In the genomic region with DNA sequence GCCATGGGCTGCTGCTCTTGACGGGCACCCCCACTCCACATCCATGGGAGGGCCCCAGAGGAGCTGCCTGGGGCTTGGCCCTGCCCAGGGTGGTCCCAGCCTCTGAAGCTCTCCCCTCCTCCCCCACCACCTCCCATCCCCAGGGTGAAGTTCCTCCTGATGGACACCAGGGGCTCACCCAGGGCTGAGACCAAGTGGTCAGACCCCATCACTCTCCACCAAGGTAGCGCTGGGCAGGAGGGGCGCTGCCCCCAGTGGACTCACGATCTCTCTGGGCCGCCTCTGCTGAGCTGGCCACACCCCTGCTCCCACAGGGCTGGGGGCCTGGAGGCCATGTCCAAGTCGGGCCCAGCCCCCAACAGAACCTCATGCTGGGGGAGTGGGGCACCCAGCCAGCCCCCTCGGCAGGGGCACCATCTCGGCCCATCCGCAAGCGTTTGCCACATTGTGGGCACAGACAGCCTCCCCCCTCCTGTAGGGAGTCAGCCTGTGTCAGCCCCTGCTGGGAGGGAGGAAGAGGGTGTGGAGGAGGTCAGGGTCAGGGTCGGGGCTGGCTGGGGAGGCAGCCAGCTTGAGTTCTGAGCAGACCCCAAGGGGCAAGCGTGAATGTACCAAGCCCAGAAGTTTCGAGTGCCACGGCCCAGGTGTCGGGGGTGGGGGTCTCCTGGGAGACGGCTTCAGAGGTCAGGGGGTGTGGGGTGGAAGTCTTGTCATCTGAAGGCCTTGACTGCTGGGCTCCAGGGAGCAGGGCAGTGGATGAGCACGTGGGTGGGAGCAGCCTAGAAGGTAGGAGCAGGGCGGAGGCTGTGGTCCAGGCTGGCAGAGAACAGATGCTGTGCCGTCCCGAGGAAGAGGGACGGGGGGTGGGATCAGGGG, we compare ENCODE assay signal across 11 cellular contexts. TPM values are rescaled to one million over a fixed set of nuclear protein-coding genes. Genes with fewer than 3 reads are reported as not detected.
DNase-seq lines count a peak whose midpoint lies in the region; ATAC-seq and TF ChIP-seq lines count a peak whose summit lies in the region.
"Had no signal": no experiment of that assay in that cellular context is flagged by ENCODE, and none has a peak within 500 bp of the region (broad histone marks: within the 10 kb centered on the region; RNA-seq: fewer than 3 reads in every experiment).

No MANE protein-coding gene starts in this region.

- DNase-seq in heart left ventricle (peak in 1 of 5 donors; percentile 29), Right ventricle myocardium superior (no peak), PC-9 (peak in 1 of 2 experiments; percentile 34), glutamatergic neuron (peak; percentile 64), SHP77 (lab: John Stamatoyannopoulos, UW) (no peak), UCSD-AML1 (lab: John Stamatoyannopoulos, UW; ENCODE audit: unreplicated experiment) (no peak)
- DNase-seq: activated CD8-positive, alpha-beta T cell treated with anti-CD3 and anti-CD28 coated beads, Interleukin-2, amount 10 ng/mL, durations not matched to agents 7 days and 5 days; NCI-H187 treated with DMSO at 0.1 percent for 48 hours had no signal

- H4K20me1 ChIP-seq in PC-9 (ENCODE audit: insufficient read depth) = no peaks in the 10 kb centered on the region

- peak in 3 of 4 donors; percentile 7 to 26 (median 11) for ATAC-seq in heart left ventricle
- no peak for ATAC-seq in Right ventricle myocardium superior (ENCODE audit: poor library complexity)
- ATAC-seq in HG03039 (IDR thresholded peaks at IDR 0.05; ENCODE audit: unreplicated experiment) = no peak
- ATAC-seq: activated CD8-positive, alpha-beta T cell treated with anti-CD3 and anti-CD28 coated beads, Interleukin-2, amount 10 ng/mL, durations not matched to agents 7 days and 5 days had no signal

- no peaks in the 10 kb centered on the region for H3K36me3 Mint-ChIP-seq in glutamatergic neuron (ENCODE audit: unreplicated experiment)

- H3K4me2 ChIP-seq in PC-9 = peak overlapping the region; percentile 60

- peaks cover 6% of the 10 kb centered on the region for H3K9me3 Mint-ChIP-seq in glutamatergic neuron (ENCODE audit: unreplicated experiment)

- no TSS peak for BruUV-seq in PC-9 (replicated peaks; lab: Mats Ljungman, UMichigan)

- CTCF ChIA-PET in PC-9 (lab: Charles Lee) = no interaction called here

- H3K27ac Mint-ChIP-seq in glutamatergic neuron (ENCODE audit: unreplicated experiment) = peak overlapping the region; percentile 55
- H3K27ac Mint-ChIP-seq: activated CD8-positive, alpha-beta T cell treated with anti-CD3 and anti-CD28 coated beads, Interleukin-2, amount 10 ng/mL, durations not matched to agents 7 days and 5 days had no signal

- H3K27me3 ChIP-seq in heart left ventricle (no peaks in the 10 kb centered on the region), PC-9 (ENCODE audit: insufficient read depth, low read depth) (no peaks in the 10 kb centered on the region), subcutaneous abdominal adipose tissue (ENCODE audit: control insufficient read depth in 5 of 5, insufficient read depth in 4 of 5, low read length in 5 of 5) (no peaks in the 10 kb centered on the region)
- H3K27me3 ChIP-seq: ovary had no signal

- H3K4me3 ChIP-seq in heart left ventricle = no peak overlapping the region
- no peak overlapping the region for H3K4me3 ChIP-seq in PC-9
- peak overlapping the region in 1 of 5 donors; percentile 7 for H3K4me3 ChIP-seq in subcutaneous abdominal adipose tissue (ENCODE audit: low read depth in 1 of 5, low read length in 5 of 5)
- H3K4me3 ChIP-seq: ovary had no signal

- intact Hi-C loops in heart left ventricle (cut with DNase I) = no loop called here
- intact Hi-C loops in Right ventricle myocardium superior (cut with DNase I) = no loop called here
- intact Hi-C loops in PC-9 (cut with micrococcal nuclease; ENCODE audit: unreplicated experiment) = loop anchor here (5.0 kb wide), 1 partner anchor 196 kb away; no protein-coding TSS in a partner anchor

- H3K9me3 ChIP-seq in heart left ventricle = no peaks in the 10 kb centered on the region
- no peaks in the 10 kb centered on the region for H3K9me3 ChIP-seq in PC-9 (ENCODE audit: insufficient read depth, low read depth)
- H3K9me3 ChIP-seq in subcutaneous abdominal adipose tissue (ENCODE audit: control insufficient read depth in 5 of 5, low read length in 5 of 5) = no peaks in the 10 kb centered on the region
- H3K9me3 ChIP-seq: ovary had no signal

- peaks cover 25% of the 10 kb centered on the region for H3F3A ChIP-seq in PC-9 (ENCODE audit: insufficient read depth, low read depth)

- no peak overlapping the region for H2AFZ ChIP-seq in PC-9

- POLR2A ChIA-PET in PC-9 (lab: Charles Lee; ENCODE audit: unreplicated experiment) = no interaction called here

- TF ChIP-seq CTCF in heart left ventricle (IDR thresholded peaks at IDR 0.05) = peak in 2 of 12 donors; percentile 7 to 31
- TF ChIP-seq CTCF in PC-9 (conservative IDR thresholded peaks at IDR 0.05) = peak; percentile 60
- TF ChIP-seq CTCF in glutamatergic neuron (IDR thresholded peaks at IDR 0.05; ENCODE audit: partially characterized antibody, unreplicated experiment) = peak; percentile 68

- TF ChIP-seq POLR2A in heart left ventricle (IDR thresholded peaks at IDR 0.05) = no peak

- no peak overlapping the region for H3K4me3 Mint-ChIP-seq in glutamatergic neuron (ENCODE audit: unreplicated experiment)
- H3K4me3 Mint-ChIP-seq: activated CD8-positive, alpha-beta T cell treated with anti-CD3 and anti-CD28 coated beads, Interleukin-2, amount 10 ng/mL, durations not matched to agents 7 days and 5 days had no signal

- H3K36me3 ChIP-seq in heart left ventricle = no peaks in the 10 kb centered on the region
- no peaks in the 10 kb centered on the region for H3K36me3 ChIP-seq in PC-9 (ENCODE audit: low read depth)
- no peaks in the 10 kb centered on the region for H3K36me3 ChIP-seq in subcutaneous abdominal adipose tissue (ENCODE audit: control insufficient read depth in 5 of 5, insufficient read depth in 5 of 5, low read length in 5 of 5)
- H3K36me3 ChIP-seq: ovary had no signal

- H3K27me3 Mint-ChIP-seq in glutamatergic neuron (ENCODE audit: unreplicated experiment) = peaks cover 2% of the 10 kb centered on the region

- H3K27ac ChIP-seq in heart left ventricle (no peak overlapping the region), PC-9 (peak overlapping the region; percentile 43; the same call in 1 of the 2 replicates), subcutaneous abdominal adipose tissue (ENCODE audit: low read depth, low read length) (peak overlapping the region; percentile 10)
- H3K27ac ChIP-seq: ovary had no signal

- H3K4me1 ChIP-seq in heart left ventricle (peaks cover 0 to 10% (median 4%) of the 10 kb centered on the region in 12 donors), PC-9 (replicated peaks; ENCODE audit: insufficient read depth) (peaks cover 28% of the 10 kb centered on the region), subcutaneous abdominal adipose tissue (ENCODE audit: control insufficient read depth in 5 of 5, insufficient read depth in 5 of 5, low read length in 5 of 5) (peaks cover 0 to 23% (median 20%) of the 10 kb centered on the region in 5 donors)

- peak overlapping the region in 2 of 5 donors; percentile 11 to 56 for H3K9ac ChIP-seq in subcutaneous abdominal adipose tissue (ENCODE audit: low read length in 5 of 5)

- H3K9me2 ChIP-seq in PC-9 (ENCODE audit: insufficient read depth) = no peaks in the 10 kb centered on the region

- H3K4me1 Mint-ChIP-seq in glutamatergic neuron (ENCODE audit: low read depth, unreplicated experiment) = peaks cover 2% of the 10 kb centered on the region

- H3K79me2 ChIP-seq in PC-9 (ENCODE audit: low read depth) = no peaks in the 10 kb centered on the region

- WGBS in heart left ventricle, 4 donors = 46 to 59% (median 52%) methylated on average over 13 to 21 of the region's 21 CpGs

RNA-seq across cellular contexts. Expression of a gene that starts 2.8 kb away (rescaled TPM):
- total RNA-seq in heart left ventricle = 100 to 1,000 TPM in 1 of 9 donors, under 1 TPM in 2, not detected in 6; 0.32 to 238 (median 0.63) TPM
- polyA plus RNA-seq in heart left ventricle = under 1 TPM; 0.19 to 0.24 TPM
- 0.22 TPM for total RNA-seq in Right ventricle myocardium superior
- 16.8 and 19.2 TPM in 2 replicates for total RNA-seq in PC-9 (2021)
- 6.5 TPM for total RNA-seq in glutamatergic neuron (ENCODE audit: unreplicated experiment)

RNA-seq across cellular contexts. Expression of a gene that starts 29.9 kb away (rescaled TPM):
- total RNA-seq in heart left ventricle = under 1 TPM in 4 of 9 donors, not detected in 5; 0.20 to 0.32 (median 0.25) TPM
- under 1 TPM; 0.08 TPM for polyA plus RNA-seq in heart left ventricle
- total RNA-seq in Right ventricle myocardium superior = not detected
- total RNA-seq in PC-9 (2021) = not detected in 2 replicates
- 0.20 TPM for total RNA-seq in glutamatergic neuron (ENCODE audit: unreplicated experiment)

RNA-seq across cellular contexts. Expression of a gene that starts 51.7 kb away (rescaled TPM):
- 10 to 100 TPM in 4 of 9 donors, 1 to 10 TPM in 5; 6.2 to 23.0 (median 8.8) TPM for total RNA-seq in heart left ventricle
- polyA plus RNA-seq in heart left ventricle = 10 to 100 TPM; 13.8 to 14.6 TPM
- 5.5 TPM for total RNA-seq in Right ventricle myocardium superior
- total RNA-seq in PC-9 (2021) = 100 and 127 TPM in 2 replicates
- total RNA-seq in glutamatergic neuron (ENCODE audit: unreplicated experiment) = 23.3 TPM

Comparison
In these comparisons a context has a peak if more than half of its experiments do, and no peak if none do; other contexts are left out.
1. ATAC-seq: peak in heart left ventricle (3 of 4); none in Right ventricle myocardium superior (single experiment) and HG03039 (single experiment).
2. H3K27ac ChIP-seq: peak in PC-9 (single experiment) and subcutaneous abdominal adipose tissue (single experiment); none in heart left ventricle (0 of 12).